9 cellular contexts compared by ENCODE assay signal in genomic region chr10:11178606-11179221, GRCh38.
DNase-seq lines count a peak whose midpoint lies in the region; ATAC-seq and TF ChIP-seq lines count a peak whose summit lies in the region.
"Had no signal": no experiment of that assay in that cellular context is flagged by ENCODE, and none has a peak within 500 bp of the region (broad histone marks: within the 10 kb centered on the region; RNA-seq: fewer than 3 reads in every experiment).

No MANE protein-coding gene starts in this region.

- H3K4me1 ChIP-seq in heart right ventricle: peaks cover 2 to 100% (median 67%) of the 10 kb centered on the region in 9 donors

- peak overlapping the region; percentile 6 to 81 (median 55) for H3K27ac ChIP-seq in heart right ventricle
- H3K27ac ChIP-seq: tibial artery had no signal

- H3K27me3 ChIP-seq in heart right ventricle (no peaks in the 10 kb centered on the region), H7 (ENCODE audit: control insufficient read depth, insufficient read depth, low read length) (no peaks in the 10 kb centered on the region)
- H3K27me3 ChIP-seq: tibial artery had no signal

- DNase-seq in GM13977 (ENCODE audit: low spot score): peak; percentile 68
- peak; percentile 60 for DNase-seq in NK-92 treated with Interleukin-12 subunit alpha and Interleukin-12 subunit beta, amount 100 ng/mL, for 24 hours (lab: John Stamatoyannopoulos, UW)
- DNase-seq in activated T-cell treated with anti-CD3 and anti-CD28 coated beads, Interleukin-2, amount 50 U/mL, for 48 hours: peak; percentile 82 to 86
- peak; percentile 31 to 61 for DNase-seq in heart right ventricle
- DNase-seq in stimulated activated CD4-positive, alpha-beta T cell treated with anti-CD3 and anti-CD28 coated beads, TNF-alpha, amount 100 ng/mL, for 48 hours (ENCODE audit: low read depth in 3 of 3): peak; percentile 55 to 77 (median 68)
- no peak for DNase-seq in H7
- DNase-seq in retina: no peak

- in situ Hi-C loops in GM13977 (cut with MboI; ENCODE audit: low pct_unique_long_range_greater_than_20kb, low sequenced_read_pairs, unreplicated experiment): no loop called here

- H3K36me3 ChIP-seq in heart right ventricle (peaks cover 0 to 35% (median 0%) of the 10 kb centered on the region in 9 donors), H7 (replicated peaks; ENCODE audit: control insufficient read depth, insufficient read depth, low read length) (no peaks in the 10 kb centered on the region)

- intact Hi-C loops in heart right ventricle (cut with DNase I): loop anchor here in 2 of 10 donors (5.0 to 10.0 kb wide), 2 partner anchors 76 to 84 kb away; no protein-coding TSS in a partner anchor

- TF ChIP-seq CTCF in GM13977 (IDR thresholded peaks at IDR 0.05; ENCODE audit: extremely low read depth, insufficient read depth, missing control alignments) (no peak), heart right ventricle (IDR thresholded peaks at IDR 0.05) (no peak)

- peak overlapping the region in 1 of 10 donors; percentile 26 for H3K4me3 ChIP-seq in heart right ventricle
- no peak overlapping the region for H3K4me3 ChIP-seq in H7 (ENCODE audit: insufficient read depth, low read depth, low read length)
- H3K4me3 ChIP-seq: tibial artery had no signal

- WGBS in heart right ventricle, 2 donors: 41 to 54% methylated on average over 10 of the region's 10 CpGs

- peak; percentile 84 for ATAC-seq in HG02642 (IDR thresholded peaks at IDR 0.05; ENCODE audit: poor library complexity, unreplicated experiment)
- peak; percentile 60 to 88 (median 76) for ATAC-seq in heart right ventricle

- no peaks in the 10 kb centered on the region for H3K9me3 ChIP-seq in heart right ventricle
- H3K9me3 ChIP-seq: tibial artery had no signal

Comparison
In these comparisons a context has a peak if more than half of its experiments do, and no peak if none do; other contexts are left out.
1. DNase-seq: peak in GM13977 (single experiment), NK-92 treated with Interleukin-12 subunit alpha and Interleukin-12 subunit beta, amount 100 ng/mL, for 24 hours (single experiment), activated T-cell treated with anti-CD3 and anti-CD28 coated beads, Interleukin-2, amount 50 U/mL, for 48 hours (2 of 2), heart right ventricle (2 of 2) and stimulated activated CD4-positive, alpha-beta T cell treated with anti-CD3 and anti-CD28 coated beads, TNF-alpha, amount 100 ng/mL, for 48 hours (3 of 3); none in H7 (single experiment) and retina (single experiment).